ENCODE assay signal across 1 cellular context in genomic region chr15:63466378-63467192, GRCh38.
TF ChIP-seq lines count a peak whose summit lies in the region.

No MANE protein-coding gene starts in this region.

TF ChIP-seq in HepG2, 621 proteins besides CTCF, POLR2A, EP300 and RAD21 (continued from another document and continues in another):
- TF ChIP-seq THAP8 (CRISPR knock-in tag; IDR thresholded peaks at IDR 0.05; ENCODE audit: borderline replicate concordance) (no peak), ZFP82 (CRISPR knock-in tag; IDR thresholded peaks at IDR 0.05; ENCODE audit: borderline replicate concordance) (no peak), HINFP (CRISPR knock-in tag; IDR thresholded peaks at IDR 0.05; ENCODE audit: low read depth) (no peak), ZNF138 (CRISPR knock-in tag; IDR thresholded peaks at IDR 0.05; ENCODE audit: low read depth) (no peak), ZNF790 (CRISPR knock-in tag; IDR thresholded peaks at IDR 0.05; ENCODE audit: borderline replicate concordance) (no peak), ZSCAN21 (CRISPR knock-in tag; IDR thresholded peaks at IDR 0.05; ENCODE audit: borderline replicate concordance) (no peak), SRSF9 (IDR thresholded peaks at IDR 0.05; ENCODE audit: borderline replicate concordance, insufficient read depth, low read depth, low read length, poor library complexity, severe bottlenecking) (no peak), TFDP1 (CRISPR knock-in tag; IDR thresholded peaks at IDR 0.05; ENCODE audit: borderline replicate concordance) (peak; percentile 65; the same call in 1 of the 2 replicates), ZNF552 (CRISPR knock-in tag; IDR thresholded peaks at IDR 0.05; ENCODE audit: borderline replicate concordance) (no peak), RCOR2 (CRISPR knock-in tag; IDR thresholded peaks at IDR 0.05) (peak; percentile 52; the same call in 1 of the 2 replicates), MTA1 (CRISPR knock-in tag; IDR thresholded peaks at IDR 0.05; ENCODE audit: borderline replicate concordance) (no peak), BCL6 (CRISPR knock-in tag; IDR thresholded peaks at IDR 0.05) (peak; percentile 56; the same call in 1 of the 2 replicates), ZNF737 (CRISPR knock-in tag; IDR thresholded peaks at IDR 0.05; ENCODE audit: borderline replicate concordance) (no peak), ZNF547 (CRISPR knock-in tag; IDR thresholded peaks at IDR 0.05) (no peak), BATF2 (CRISPR knock-in tag; IDR thresholded peaks at IDR 0.05) (no peak), NKX3-1 (CRISPR knock-in tag; IDR thresholded peaks at IDR 0.05) (no peak), TEAD2 (CRISPR knock-in tag; IDR thresholded peaks at IDR 0.05) (no peak), MLLT10 (CRISPR knock-in tag; IDR thresholded peaks at IDR 0.05) (no peak), TRIM24 (CRISPR knock-in tag; IDR thresholded peaks at IDR 0.05) (no peak), PHF20 (CRISPR knock-in tag; IDR thresholded peaks at IDR 0.05) (peak; percentile 55; the same call in 1 of the 2 replicates), TP53 (CRISPR knock-in tag; conservative IDR thresholded peaks at IDR 0.05) (no peak), TEAD3 (CRISPR knock-in tag; optimal IDR thresholded peaks at IDR 0.05; ENCODE audit: borderline replicate concordance) (peak; percentile 34), ZNF275 (CRISPR knock-in tag; IDR thresholded peaks at IDR 0.05; ENCODE audit: borderline replicate concordance) (no peak), ETV5 (CRISPR knock-in tag; IDR thresholded peaks at IDR 0.05; ENCODE audit: borderline replicate concordance) (peak; percentile 28; the same call in 1 of the 2 replicates), LBX2 (CRISPR knock-in tag; IDR thresholded peaks at IDR 0.05; ENCODE audit: borderline replicate concordance) (no peak), TCF7 (IDR thresholded peaks at IDR 0.05; ENCODE audit: low read depth) (no peak; the same call in 1 of the 2 replicates), HNRNPLL (IDR thresholded peaks at IDR 0.05; ENCODE audit: low read depth, low read length, poor library complexity, severe bottlenecking) (no peak), ZBTB4 (CRISPR knock-in tag; IDR thresholded peaks at IDR 0.05; ENCODE audit: borderline replicate concordance) (no peak), MEF2D (CRISPR knock-in tag; IDR thresholded peaks at IDR 0.05) (no peak), ZNF644 (CRISPR knock-in tag; IDR thresholded peaks at IDR 0.05; ENCODE audit: low read depth) (no peak), SMARCE1 (IDR thresholded peaks at IDR 0.05; ENCODE audit: borderline replicate concordance) (no peak), ZFP36 (IDR thresholded peaks at IDR 0.05; ENCODE audit: borderline replicate concordance, low read depth, low read length, partially characterized antibody) (no peak), ZBTB42 (CRISPR knock-in tag; IDR thresholded peaks at IDR 0.05) (no peak), REXO4 (CRISPR knock-in tag; IDR thresholded peaks at IDR 0.05; ENCODE audit: borderline replicate concordance) (no peak), MAZ (IDR thresholded peaks at IDR 0.05; ENCODE audit: borderline replicate concordance, low read depth, low read length) (no peak), MAZ (CRISPR knock-in tag; IDR thresholded peaks at IDR 0.05; ENCODE audit: low read depth) (peak; percentile 67), ELK4 (CRISPR knock-in tag; IDR thresholded peaks at IDR 0.05; ENCODE audit: borderline replicate concordance) (no peak), TSC22D2 (CRISPR knock-in tag; IDR thresholded peaks at IDR 0.05; ENCODE audit: borderline replicate concordance) (no peak), ZBTB38 (CRISPR knock-in tag; IDR thresholded peaks at IDR 0.05) (no peak), ZC3H13 (CRISPR knock-in tag; IDR thresholded peaks at IDR 0.05) (no peak), ZNF768 (CRISPR knock-in tag; IDR thresholded peaks at IDR 0.05) (no peak), PAXIP1 (CRISPR knock-in tag; conservative IDR thresholded peaks at IDR 0.05) (peak; percentile 84), ZNF263 (CRISPR knock-in tag; IDR thresholded peaks at IDR 0.05) (no peak), ZNF558 (CRISPR knock-in tag; IDR thresholded peaks at IDR 0.05; ENCODE audit: borderline replicate concordance) (peak; percentile 44; the same call in 1 of the 2 replicates), ZSCAN9 (CRISPR knock-in tag; IDR thresholded peaks at IDR 0.05; ENCODE audit: borderline replicate concordance) (peak; percentile 90; the same call in 1 of the 2 replicates), DNMT3B (CRISPR knock-in tag; conservative IDR thresholded peaks at IDR 0.05) (0 out of 2 replicates have a peak, but pooled peaks have one; percentile 61), ZNF3 (CRISPR knock-in tag; IDR thresholded peaks at IDR 0.05) (no peak), ZSCAN30 (CRISPR knock-in tag; IDR thresholded peaks at IDR 0.05) (0 out of 2 replicates have a peak, but pooled peaks have one; percentile 29), IRF9 (CRISPR knock-in tag; IDR thresholded peaks at IDR 0.05; ENCODE audit: borderline replicate concordance) (no peak), SKIL (CRISPR knock-in tag; IDR thresholded peaks at IDR 0.05; ENCODE audit: borderline replicate concordance) (0 out of 2 replicates have a peak, but pooled peaks have one; percentile 55), STAG1 (CRISPR knock-in tag; IDR thresholded peaks at IDR 0.05) (peak; percentile 74), CBX1 (IDR thresholded peaks at IDR 0.05; ENCODE audit: low read depth) (no peak), DR1 (CRISPR knock-in tag; IDR thresholded peaks at IDR 0.05) (no peak)
